In the genomic region with DNA sequence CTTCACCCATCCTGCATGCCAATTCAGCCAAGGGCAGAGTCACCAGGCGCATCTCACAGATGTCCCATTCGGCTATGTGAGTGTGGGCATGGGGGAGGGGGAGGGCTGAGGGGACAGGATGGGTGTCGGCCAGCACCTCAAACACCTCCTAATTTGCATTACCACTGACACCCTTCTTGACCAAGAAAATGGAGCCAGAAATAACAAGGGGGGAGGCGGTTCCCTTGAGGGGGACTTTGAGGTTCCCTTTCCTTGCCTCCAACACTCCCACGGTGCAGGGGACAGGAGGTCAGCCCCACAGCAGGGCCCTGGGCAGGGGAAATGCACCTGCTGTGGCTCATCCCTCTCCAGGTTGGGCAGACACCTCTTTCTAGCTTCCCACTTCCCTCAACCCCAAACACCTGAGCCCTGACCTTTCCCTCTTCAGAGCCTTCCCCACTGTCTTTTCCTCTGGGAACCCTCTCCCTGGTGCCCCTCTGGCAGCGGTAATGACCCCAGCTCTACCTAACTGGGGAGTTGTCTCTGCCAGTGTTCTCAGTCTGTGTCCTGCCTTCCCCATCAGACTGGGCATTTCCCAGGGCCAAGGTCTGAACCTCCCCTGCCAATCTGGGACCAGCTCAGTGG, we compare ENCODE assay signal across 19 cellular contexts. TPM values are rescaled to one million over a fixed set of nuclear protein-coding genes. Genes with fewer than 3 reads are reported as not detected.
DNase-seq lines count a peak whose midpoint lies in the region; ATAC-seq and TF ChIP-seq lines count a peak whose summit lies in the region.
"Had no signal": no experiment of that assay in that cellular context is flagged by ENCODE, and none has a peak within 500 bp of the region (broad histone marks: within the 10 kb centered on the region; RNA-seq: fewer than 3 reads in every experiment).

No MANE protein-coding gene starts in this region.

- intact Hi-C loops in CD8-positive, alpha-beta T cell (cut with DNase I, micrococcal nuclease), result no loop called here
- intact Hi-C loops in activated B cell treated with CpG ODN at 0.5 μM for 24 hours (cut with micrococcal nuclease) (loop anchor here (1.0 kb wide), 1 partner anchor 9 kb away; no protein-coding TSS in a partner anchor), natural killer cell (cut with micrococcal nuclease) (loop anchor here (1.0 kb wide), 1 partner anchor 16 kb away; no protein-coding TSS in a partner anchor)

- no peak for DNase-seq in CD8-positive, alpha-beta T cell
- DNase-seq in activated B cell treated with CpG ODN at 0.5 μM for 24 hours (no peak), natural killer cell (no peak), putamen (ENCODE audit: low spot score) (no peak)
- no peak for DNase-seq in stimulated activated CD4-positive, alpha-beta T cell treated with anti-CD3 and anti-CD28 coated beads, Interleukin-4, amount 100 ng/mL, for 4 hours
- DNase-seq: activated CD4-positive, CD25-positive, alpha-beta regulatory T cell treated with anti-CD3 and anti-CD28 coated beads, Interleukin-2, amount 50 U/mL, for 72 hours; activated T-cell treated with anti-CD3 and anti-CD28 coated beads, Interleukin-2, amount 50 U/mL, for 4 hours; cerebellar nuclear complex; effector memory CD4-positive, alpha-beta T cell; glutamatergic neuron; NCI-H2029; NCI-H510A treated with DMSO at 0.1 percent for 48 hours; stimulated activated CD4-positive, alpha-beta T cell treated with anti-CD3 and anti-CD28 coated beads, Interleukin-4, amount 100 ng/mL, for 1 hour; T-helper 9 cell had no signal

- H3K27ac Mint-ChIP-seq in CD8-positive, alpha-beta T cell, result no peak overlapping the region
- H3K27ac Mint-ChIP-seq in activated B cell treated with CpG ODN at 0.5 μM for 24 hours (peak overlapping the region; percentile 69), natural killer cell (peak overlapping the region; percentile 89 to 93)

- peak overlapping the region; percentile 38 for H3K27ac ChIP-seq in CD8-positive, alpha-beta T cell (ENCODE audit: low read depth, low read length)
- H3K27ac ChIP-seq: parathyroid adenoma, thoracic aorta had no signal

- CTCF ChIA-PET in CD8-positive, alpha-beta T cell (lab: Charles Lee), result interaction anchor here (0.6 to 4.0 kb wide), 6 partner anchors 10 to 38 kb away, joined by 3 to 25 read pairs (median 6); partner anchors contain the start of gene TBX21
- CTCF ChIA-PET in activated B cell treated with CpG ODN at 0.5 μM for 24 hours (lab: Charles Lee), result interaction anchor here (0.7 to 1.4 kb wide), 3 partner anchors 11 to 16 kb away, joined by 3 to 4 read pairs (median 3); no protein-coding TSS in a partner anchor

- POLR2A ChIA-PET in CD8-positive, alpha-beta T cell (lab: Charles Lee), result interaction anchor here (1.8 kb wide), 1 partner anchor 17 kb away, joined by 9 read pairs; the partner anchor contains the start of gene TBX21
- POLR2A ChIA-PET in activated B cell treated with CpG ODN at 0.5 μM for 24 hours (lab: Charles Lee), result interaction anchor here (0.6 to 1.4 kb wide), 4 partner anchors 8 to 100 kb away, joined by 3 to 6 read pairs (median 3); partner anchors contain the start of gene TBX21

- no peaks in the 10 kb centered on the region for H3K27me3 ChIP-seq in CD8-positive, alpha-beta T cell (ENCODE audit: insufficient read depth, low read length)

- H3K9me3 ChIP-seq in CD8-positive, alpha-beta T cell (ENCODE audit: low read length), result no peaks in the 10 kb centered on the region
- H3K9me3 ChIP-seq: thoracic aorta had no signal

- no peak overlapping the region for H3K4me3 ChIP-seq in CD8-positive, alpha-beta T cell (ENCODE audit: low read depth, low read length)
- H3K4me3 ChIP-seq: thoracic aorta had no signal

- H3K4me3 Mint-ChIP-seq in CD8-positive, alpha-beta T cell, result no peak overlapping the region
- H3K4me3 Mint-ChIP-seq in activated B cell treated with CpG ODN at 0.5 μM for 24 hours (peak overlapping the region; percentile 44), natural killer cell (peak overlapping the region; percentile 89)

- H3K36me3 ChIP-seq in CD8-positive, alpha-beta T cell (ENCODE audit: insufficient read depth, low read length), result no peaks in the 10 kb centered on the region

- no peaks in the 10 kb centered on the region for H3K9me3 Mint-ChIP-seq in CD8-positive, alpha-beta T cell
- no peaks in the 10 kb centered on the region for H3K9me3 Mint-ChIP-seq in activated B cell treated with CpG ODN at 0.5 μM for 24 hours
- H3K9me3 Mint-ChIP-seq in natural killer cell, result no peaks in the 10 kb centered on the region
- H3K9me3 Mint-ChIP-seq: activated T-cell treated with anti-CD3 and anti-CD28 coated beads, Interleukin-2, amount 50 U/mL, for 4 hours had no signal

- no peak for ATAC-seq in CD8-positive, alpha-beta T cell
- ATAC-seq in GM18498 (IDR thresholded peaks at IDR 0.05; ENCODE audit: unreplicated experiment), result peak; percentile 37
- ATAC-seq in activated B cell treated with CpG ODN at 0.5 μM for 24 hours (ENCODE audit: low read depth), result peak; percentile 36
- peak; percentile 34 to 66 (median 50) for ATAC-seq in natural killer cell
- ATAC-seq in GM19463 (IDR thresholded peaks at IDR 0.05; ENCODE audit: unreplicated experiment), result no peak
- ATAC-seq: activated T-cell treated with anti-CD3 and anti-CD28 coated beads, Interleukin-2, amount 50 U/mL, for 4 hours had no signal

- no peak for TF ChIP-seq CTCF in CD8-positive, alpha-beta T cell (IDR thresholded peaks at IDR 0.05)
- no peak for TF ChIP-seq CTCF in activated B cell treated with CpG ODN at 0.5 μM for 24 hours (IDR thresholded peaks at IDR 0.05)
- no peak for TF ChIP-seq CTCF in natural killer cell (IDR thresholded peaks at IDR 0.05)

- peaks cover 2% of the 10 kb centered on the region for H3K36me3 Mint-ChIP-seq in CD8-positive, alpha-beta T cell
- no peaks in the 10 kb centered on the region for H3K36me3 Mint-ChIP-seq in activated B cell treated with CpG ODN at 0.5 μM for 24 hours (ENCODE audit: low read depth)
- H3K36me3 Mint-ChIP-seq in natural killer cell, result no peaks in the 10 kb centered on the region

- H3K4me1 ChIP-seq in CD8-positive, alpha-beta T cell (ENCODE audit: insufficient read depth, low read length), result peaks cover 77% of the 10 kb centered on the region
- H3K4me1 ChIP-seq: parathyroid adenoma had no signal

- no peaks in the 10 kb centered on the region for H3K27me3 Mint-ChIP-seq in CD8-positive, alpha-beta T cell (ENCODE audit: low read depth)
- H3K27me3 Mint-ChIP-seq in activated B cell treated with CpG ODN at 0.5 μM for 24 hours (no peaks in the 10 kb centered on the region), natural killer cell (ENCODE audit: low read depth in 2 of 2) (no peaks in the 10 kb centered on the region)

- peaks cover 74% of the 10 kb centered on the region for H3K4me1 Mint-ChIP-seq in CD8-positive, alpha-beta T cell (ENCODE audit: low read depth)
- H3K4me1 Mint-ChIP-seq in activated B cell treated with CpG ODN at 0.5 μM for 24 hours (peaks cover 81% of the 10 kb centered on the region), natural killer cell (peaks cover 85 to 100% of the 10 kb centered on the region in 2 donors)

RNA-seq across cellular contexts. Expression of gene TBX21, which starts 18.2 kb away (rescaled TPM):
- total RNA-seq in CD8-positive, alpha-beta T cell, result 10 to 100 TPM; 37.0 to 39.1 TPM
- total RNA-seq in activated B cell treated with CpG ODN at 0.5 μM for 24 hours, result 3.6 and 3.8 TPM in 2 replicates
- 100 to 1,000 TPM; 234 to 328 (median 257) TPM for total RNA-seq in natural killer cell
- total RNA-seq: SK-MEL-5 had no signal

RNA-seq across cellular contexts. Expression of gene TBKBP1, which starts 20.9 kb away (rescaled TPM):
- 1 to 10 TPM; 5.2 TPM for total RNA-seq in CD8-positive, alpha-beta T cell
- total RNA-seq in activated B cell treated with CpG ODN at 0.5 μM for 24 hours, result 3.6 and 4.1 TPM in 2 replicates
- 10 to 100 TPM; 21.4 to 38.9 (median 37.6) TPM for total RNA-seq in natural killer cell

Comparison
In these comparisons a context has a peak if more than half of its experiments do, and no peak if none do; other contexts are left out.
1. ATAC-seq: peak in GM18498 (single experiment), activated B cell treated with CpG ODN at 0.5 μM for 24 hours (single experiment) and natural killer cell (3 of 3); none in CD8-positive, alpha-beta T cell (single experiment) and GM19463 (single experiment).
2. RNA of gene TBX21, which starts 18.2 kb away (total RNA-seq): 234 to 328 TPM in natural killer cell; 37.0 to 39.1 TPM in CD8-positive, alpha-beta T cell and 3.6 to 3.8 TPM in activated B cell treated with CpG ODN at 0.5 μM for 24 hours; every median in the first group is over 4 times any median in the second.
3. intact Hi-C loops: an anchor here in activated B cell treated with CpG ODN at 0.5 μM for 24 hours (1.0 kb wide) and natural killer cell (1.0 kb wide); none called in CD8-positive, alpha-beta T cell.